Comparison of ENCODE assay signal across 8 cellular contexts in genomic region chr17:7177210-7177953, GRCh38. TPM values are rescaled to one million over a fixed set of nuclear protein-coding genes. Genes with fewer than 3 reads are reported as not detected.
DNase-seq lines count a peak whose midpoint lies in the region; ATAC-seq and TF ChIP-seq lines count a peak whose summit lies in the region.

No MANE protein-coding gene starts in this region.

- H3K36me3 Mint-ChIP-seq in activated naive CD4-positive, alpha-beta T cell treated with anti-CD3 and anti-CD28 coated beads, Interleukin-2, amount 50 U/mL, for 24 hours = no peaks in the 10 kb centered on the region
- peaks cover 2% of the 10 kb centered on the region for H3K36me3 Mint-ChIP-seq in glutamatergic neuron (ENCODE audit: unreplicated experiment)

- H3K79me2 ChIP-seq in osteoblast (ENCODE audit: insufficient read depth, low read length) = no peaks in the 10 kb centered on the region

- H3K4me1 Mint-ChIP-seq in activated naive CD4-positive, alpha-beta T cell treated with anti-CD3 and anti-CD28 coated beads, Interleukin-2, amount 50 U/mL, for 24 hours = peaks cover 11% of the 10 kb centered on the region
- H3K4me1 Mint-ChIP-seq in glutamatergic neuron (ENCODE audit: low read depth, unreplicated experiment) = peaks cover 7% of the 10 kb centered on the region

- TF ChIP-seq CTCF in glutamatergic neuron (IDR thresholded peaks at IDR 0.05; ENCODE audit: partially characterized antibody, unreplicated experiment) (peak; percentile 85), osteoblast (IDR thresholded peaks at IDR 0.05; ENCODE audit: extremely low read depth, low read depth, low read length) (peak; percentile 77)

- peak overlapping the region; percentile 79 for H2AFZ ChIP-seq in osteoblast (ENCODE audit: low read length)

- H3K27ac Mint-ChIP-seq in activated naive CD4-positive, alpha-beta T cell treated with anti-CD3 and anti-CD28 coated beads, Interleukin-2, amount 50 U/mL, for 24 hours = no peak overlapping the region
- H3K27ac Mint-ChIP-seq in glutamatergic neuron (ENCODE audit: unreplicated experiment) = no peak overlapping the region

- in situ Hi-C loops in KBM-7 (cut with MboI; ENCODE audit: low pct_unique_long_range_greater_than_20kb, low sequenced_read_pairs) = no loop called here
- in situ Hi-C loops in SK-MEL-5 (cut with HindIII; ENCODE audit: low pct_unique_long_range_greater_than_20kb, low sequenced_read_pairs) = no loop called here

- peaks cover 18% of the 10 kb centered on the region for H3K4me1 ChIP-seq in osteoblast (ENCODE audit: insufficient read depth, low read length)

- ATAC-seq in HG02870 (IDR thresholded peaks at IDR 0.05; ENCODE audit: unreplicated experiment) = no peak

- H3K4me3 Mint-ChIP-seq in activated naive CD4-positive, alpha-beta T cell treated with anti-CD3 and anti-CD28 coated beads, Interleukin-2, amount 50 U/mL, for 24 hours = peak overlapping the region; percentile 68
- no peak overlapping the region for H3K4me3 Mint-ChIP-seq in glutamatergic neuron (ENCODE audit: unreplicated experiment)

- peaks cover 4% of the 10 kb centered on the region for H3K27me3 ChIP-seq in osteoblast (ENCODE audit: insufficient read depth, low read length)

- H3K9me3 Mint-ChIP-seq in activated naive CD4-positive, alpha-beta T cell treated with anti-CD3 and anti-CD28 coated beads, Interleukin-2, amount 50 U/mL, for 24 hours = no peaks in the 10 kb centered on the region
- peaks cover 3% of the 10 kb centered on the region for H3K9me3 Mint-ChIP-seq in glutamatergic neuron (ENCODE audit: unreplicated experiment)

- H4K20me1 ChIP-seq in osteoblast (ENCODE audit: insufficient read depth, low read length) = no peaks in the 10 kb centered on the region

- peak; percentile 84 for DNase-seq in D341Med (ENCODE audit: low spot score)
- DNase-seq in KBM-7 = peak; percentile 81
- DNase-seq in SK-MEL-5 (ENCODE audit: low read depth, low spot score) = peak; percentile 76
- DNase-seq in glutamatergic neuron = peak; percentile 84
- peak; percentile 98 for DNase-seq in osteoblast (ENCODE audit: insufficient read length, low spot score, missing footprints)
- DNase-seq in superior temporal gyrus (ENCODE audit: extremely low spot score) = peak; percentile 81

- no peaks in the 10 kb centered on the region for H3K27me3 Mint-ChIP-seq in activated naive CD4-positive, alpha-beta T cell treated with anti-CD3 and anti-CD28 coated beads, Interleukin-2, amount 50 U/mL, for 24 hours
- peaks cover 7% of the 10 kb centered on the region for H3K27me3 Mint-ChIP-seq in glutamatergic neuron (ENCODE audit: unreplicated experiment)

- H3K4me3 ChIP-seq in osteoblast (ENCODE audit: insufficient read depth, low read length) = peak overlapping the region; percentile 72

- H3K27ac ChIP-seq in osteoblast (ENCODE audit: low read depth, low read length) = no peak overlapping the region

- no peaks in the 10 kb centered on the region for H3K36me3 ChIP-seq in osteoblast (ENCODE audit: insufficient read depth, low read length)

- H3K4me2 ChIP-seq in osteoblast (ENCODE audit: insufficient read depth, low read length) = peak overlapping the region; percentile 87

- no peaks in the 10 kb centered on the region for H3K9me3 ChIP-seq in osteoblast (ENCODE audit: low read depth, low read length)

RNA-seq across cellular contexts. Expression of gene ASGR1, which starts 1.8 kb away (rescaled TPM):
- total RNA-seq in SK-MEL-5 (2014; rRNA removed; shearing (Covaris generic)) = 0.21 and 0.56 TPM in 2 replicates
- not detected in 2 replicates for polyA plus RNA-seq in SK-MEL-5 (2015; cell fraction: cytosol; rRNA removed)
- polyA plus RNA-seq in SK-MEL-5 (2015; cell fraction: nucleus; rRNA removed) = 4.6 TPM in 1 of 2 replicates, not detected in the other
- total RNA-seq in glutamatergic neuron (ENCODE audit: unreplicated experiment) (29.0 TPM), osteoblast (0.88 and 1.1 TPM in 2 replicates)

RNA-seq across cellular contexts. Expression of gene DLG4, which starts 42.3 kb away (rescaled TPM):
- total RNA-seq in SK-MEL-5 (2014; rRNA removed; shearing (Covaris generic)) = 3.7 and 3.9 TPM in 2 replicates
- polyA plus RNA-seq in SK-MEL-5 (2015; cell fraction: cytosol; rRNA removed) = 5.0 and 9.0 TPM in 2 replicates
- polyA plus RNA-seq in SK-MEL-5 (2015; cell fraction: nucleus; rRNA removed) = 20.1 and 25.9 TPM in 2 replicates
- total RNA-seq in glutamatergic neuron (ENCODE audit: unreplicated experiment) (157 TPM), osteoblast (10.1 and 11.8 TPM in 2 replicates)

RNA-seq across cellular contexts. Expression of gene ACADVL, which starts 42.4 kb away (rescaled TPM):
- 123 and 148 TPM in 2 replicates for total RNA-seq in SK-MEL-5 (2014; rRNA removed; shearing (Covaris generic))
- polyA plus RNA-seq in SK-MEL-5 (2015; cell fraction: cytosol; rRNA removed) = 149 and 184 TPM in 2 replicates
- polyA plus RNA-seq in SK-MEL-5 (2015; cell fraction: nucleus; rRNA removed) = 1,839 and 2,323 TPM in 2 replicates
- 375 TPM for total RNA-seq in glutamatergic neuron (ENCODE audit: unreplicated experiment)
- 162 and 163 TPM in 2 replicates for total RNA-seq in osteoblast

RNA-seq across cellular contexts. Expression of gene DVL2, which starts 56.9 kb away (rescaled TPM):
- total RNA-seq in SK-MEL-5 (2014; rRNA removed; shearing (Covaris generic)) = 86.9 and 91.5 TPM in 2 replicates
- polyA plus RNA-seq in SK-MEL-5 (2015; cell fraction: cytosol; rRNA removed) = 57.4 and 71.1 TPM in 2 replicates
- polyA plus RNA-seq in SK-MEL-5 (2015; cell fraction: nucleus; rRNA removed) = 141 and 181 TPM in 2 replicates
- total RNA-seq in glutamatergic neuron (ENCODE audit: unreplicated experiment) (79.1 TPM), osteoblast (106 and 123 TPM in 2 replicates)

Comparison
In these comparisons a context has a peak if more than half of its experiments do, and no peak if none do; other contexts are left out.
1. RNA of gene ASGR1, which starts 1.8 kb away (total RNA-seq): 29.0 TPM in glutamatergic neuron (single experiment); 0.88 to 1.1 TPM in osteoblast and 0.21 to 0.56 TPM in SK-MEL-5; every median in the first group is over 10 times any median in the second.
2. RNA of gene DLG4, which starts 42.3 kb away (total RNA-seq): 157 TPM in glutamatergic neuron (single experiment); 10.1 to 11.8 TPM in osteoblast and 3.7 to 3.9 TPM in SK-MEL-5; every median in the first group is over 10 times any median in the second.
3. Peak in every context shown above with its lines, with median percentiles within 50 percentile points of each other: DNase-seq.